Comparison of ENCODE assay signal across 8 cellular contexts in genomic region chr19:3285647-3286176, GRCh38.
DNase-seq lines count a peak whose midpoint lies in the region; ATAC-seq and TF ChIP-seq lines count a peak whose summit lies in the region.

No MANE protein-coding gene starts in this region.

- CTCF ChIA-PET in activated naive CD4-positive, alpha-beta T cell treated with anti-CD3 and anti-CD28 coated beads for 36 hours (lab: Charles Lee), result no interaction called here
- CTCF ChIA-PET in activated naive CD4-positive, alpha-beta T cell treated with anti-CD3 and anti-CD28 coated beads, Interleukin-2, amount 10 ng/mL, durations not matched to agents 7 days and 5 days (lab: Charles Lee), result no interaction called here

- peaks cover 10% of the 10 kb centered on the region for H3K4me1 Mint-ChIP-seq in activated naive CD4-positive, alpha-beta T cell treated with anti-CD3 and anti-CD28 coated beads for 36 hours (ENCODE audit: low read depth)
- peaks cover 5% of the 10 kb centered on the region for H3K4me1 Mint-ChIP-seq in activated naive CD4-positive, alpha-beta T cell treated with anti-CD3 and anti-CD28 coated beads, Interleukin-2, amount 10 ng/mL, durations not matched to agents 7 days and 5 days

- H3K27me3 Mint-ChIP-seq in activated naive CD4-positive, alpha-beta T cell treated with anti-CD3 and anti-CD28 coated beads for 36 hours (ENCODE audit: low read depth), result peaks cover 16% of the 10 kb centered on the region
- peaks cover 63% of the 10 kb centered on the region for H3K27me3 Mint-ChIP-seq in activated naive CD4-positive, alpha-beta T cell treated with anti-CD3 and anti-CD28 coated beads, Interleukin-2, amount 10 ng/mL, durations not matched to agents 7 days and 5 days

- DNase-seq in activated naive CD4-positive, alpha-beta T cell (lab: John Stamatoyannopoulos, UW), result peak in 3 of 4 experiments; percentile 12 to 58 (median 56)
- no peak for DNase-seq in activated naive CD4-positive, alpha-beta T cell treated with anti-CD3 and anti-CD28 coated beads for 36 hours
- DNase-seq in activated naive CD4-positive, alpha-beta T cell treated with anti-CD3 and anti-CD28 coated beads, Interleukin-2, amount 10 ng/mL, durations not matched to agents 7 days and 5 days, result peak; percentile 67
- DNase-seq in left kidney (ENCODE audit: low read depth, low spot score) (peak; percentile 56), transverse colon (no peak), gastrocnemius medialis (no peak), COLO829 (ENCODE audit: low spot score) (no peak), medulla oblongata (ENCODE audit: extremely low spot score) (no peak)

- H3K4me3 Mint-ChIP-seq in activated naive CD4-positive, alpha-beta T cell treated with anti-CD3 and anti-CD28 coated beads for 36 hours, result no peak overlapping the region
- no peak overlapping the region for H3K4me3 Mint-ChIP-seq in activated naive CD4-positive, alpha-beta T cell treated with anti-CD3 and anti-CD28 coated beads, Interleukin-2, amount 10 ng/mL, durations not matched to agents 7 days and 5 days

- peaks cover 74% of the 10 kb centered on the region for H3K27me3 ChIP-seq in transverse colon
- peaks cover 62 to 76% (median 76%) of the 10 kb centered on the region in 3 donors for H3K27me3 ChIP-seq in gastrocnemius medialis

- ATAC-seq in gastrocnemius medialis, result no peak

- H3K9me3 ChIP-seq in transverse colon (no peaks in the 10 kb centered on the region), gastrocnemius medialis (no peaks in the 10 kb centered on the region)

- WGBS in transverse colon (ENCODE audit: low coverage in 1 of 2), 2 donors, result 5% methylated on average over 28 of the region's 40 CpGs; no CpG with 5 or more reads in 1 of the 2 donors

- TF ChIP-seq POLR2A in transverse colon (IDR thresholded peaks at IDR 0.05), result no peak
- no peak for TF ChIP-seq POLR2A in gastrocnemius medialis (IDR thresholded peaks at IDR 0.05)

- peaks cover 2% of the 10 kb centered on the region for H3K9me3 Mint-ChIP-seq in activated naive CD4-positive, alpha-beta T cell treated with anti-CD3 and anti-CD28 coated beads for 36 hours
- H3K9me3 Mint-ChIP-seq in activated naive CD4-positive, alpha-beta T cell treated with anti-CD3 and anti-CD28 coated beads, Interleukin-2, amount 10 ng/mL, durations not matched to agents 7 days and 5 days, result peaks cover 3% of the 10 kb centered on the region

- H3K27ac Mint-ChIP-seq in activated naive CD4-positive, alpha-beta T cell treated with anti-CD3 and anti-CD28 coated beads for 36 hours, result no peak overlapping the region
- H3K27ac Mint-ChIP-seq in activated naive CD4-positive, alpha-beta T cell treated with anti-CD3 and anti-CD28 coated beads, Interleukin-2, amount 10 ng/mL, durations not matched to agents 7 days and 5 days, result no peak overlapping the region

- no peaks in the 10 kb centered on the region for H3K36me3 ChIP-seq in transverse colon
- no peaks in the 10 kb centered on the region for H3K36me3 ChIP-seq in gastrocnemius medialis

- peak overlapping the region in 1 of 4 donors; percentile 30 for H3K27ac ChIP-seq in transverse colon
- no peak overlapping the region for H3K27ac ChIP-seq in gastrocnemius medialis

- intact Hi-C loops in activated naive CD4-positive, alpha-beta T cell treated with anti-CD3 and anti-CD28 coated beads for 36 hours (cut with micrococcal nuclease), result loop anchor here (1.0 kb wide), 1 partner anchor 9 kb away; no protein-coding TSS in a partner anchor
- intact Hi-C loops in transverse colon (cut with DNase I; ENCODE audit: low total_unique reads), result no loop called here
- intact Hi-C loops in gastrocnemius medialis (cut with DNase I; ENCODE audit: low total_unique reads), result no loop called here

- no peak for TF ChIP-seq EP300 in transverse colon (IDR thresholded peaks at IDR 0.05; ENCODE audit: low read depth)

- in situ Hi-C loops in transverse colon (cut with MboI; ENCODE audit: low pct_ligation_motif_present in 1 of 4, low pct_unique_long_range_greater_than_20kb in 1 of 4, low sequenced_read_pairs in 3 of 4) (no loop called here), gastrocnemius medialis (cut with MboI; ENCODE audit: low sequenced_read_pairs in 4 of 4) (no loop called here)

- H3K4me1 ChIP-seq in transverse colon (peaks cover 0 to 16% (median 6%) of the 10 kb centered on the region in 4 donors), gastrocnemius medialis (no peaks in the 10 kb centered on the region)

- peak overlapping the region in 3 of 4 donors; percentile 6 to 34 (median 34) for H3K4me3 ChIP-seq in transverse colon
- peak overlapping the region in 1 of 4 donors; percentile 28 for H3K4me3 ChIP-seq in gastrocnemius medialis

- no peaks in the 10 kb centered on the region for H3K36me3 Mint-ChIP-seq in activated naive CD4-positive, alpha-beta T cell treated with anti-CD3 and anti-CD28 coated beads for 36 hours (ENCODE audit: low read depth)
- no peaks in the 10 kb centered on the region for H3K36me3 Mint-ChIP-seq in activated naive CD4-positive, alpha-beta T cell treated with anti-CD3 and anti-CD28 coated beads, Interleukin-2, amount 10 ng/mL, durations not matched to agents 7 days and 5 days

- no peak for TF ChIP-seq CTCF in transverse colon (IDR thresholded peaks at IDR 0.05)
- TF ChIP-seq CTCF in gastrocnemius medialis (IDR thresholded peaks at IDR 0.05 in 4 of 5, conservative IDR thresholded peaks at IDR 0.05 in 1 of 5), result no peak

Comparison
In these comparisons a context has a peak if more than half of its experiments do, and no peak if none do; other contexts are left out.
1. DNase-seq: peak in activated naive CD4-positive, alpha-beta T cell (3 of 4), activated naive CD4-positive, alpha-beta T cell treated with anti-CD3 and anti-CD28 coated beads, Interleukin-2, amount 10 ng/mL, durations not matched to agents 7 days and 5 days (single experiment) and left kidney (single experiment); none in activated naive CD4-positive, alpha-beta T cell treated with anti-CD3 and anti-CD28 coated beads for 36 hours (single experiment), transverse colon (single experiment), gastrocnemius medialis (0 of 2), COLO829 (single experiment) and medulla oblongata (single experiment).